In the genomic region with DNA sequence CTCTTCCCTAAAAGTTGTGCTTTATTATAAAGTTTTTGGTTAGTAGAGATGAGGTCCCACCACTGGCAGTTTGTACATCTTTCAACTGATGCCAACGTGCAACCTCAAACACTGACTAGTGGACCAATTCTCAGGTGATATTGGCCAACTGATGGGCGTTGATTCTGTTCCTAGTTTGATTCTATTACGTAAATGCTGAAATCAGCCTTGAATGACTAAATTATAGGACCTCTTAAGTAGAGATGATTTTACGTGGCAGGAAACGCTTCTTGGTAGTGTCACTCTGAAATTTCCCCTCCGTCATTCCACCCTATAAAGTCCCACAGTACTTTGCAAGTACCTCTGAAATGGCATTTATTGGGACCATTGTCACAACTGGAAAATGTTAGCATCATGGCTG, we compare ENCODE assay signal across 10 cellular contexts. TPM values are rescaled to one million over a fixed set of nuclear protein-coding genes. Genes with fewer than 3 reads are reported as not detected.
A peak's percentile ranks its signal among the peaks of the same experiment; 100 is the strongest.
DNase-seq lines count a peak whose midpoint lies in the region; ATAC-seq and TF ChIP-seq lines count a peak whose summit lies in the region.
"Had no signal": no experiment of that assay in that cellular context is flagged by ENCODE, and none has a peak within 500 bp of the region (broad histone marks: within the 10 kb centered on the region; RNA-seq: fewer than 3 reads in every experiment).

No MANE protein-coding gene starts in this region.

- POLR2A ChIA-PET in CD4-positive, alpha-beta memory T cell (lab: Charles Lee; ENCODE audit: partially characterized antibody) = interaction anchor here (0.6 to 9.9 kb wide), 5 partner anchors 7 to 59 kb away, joined by 3 to 283 read pairs (median 36); partner anchors contain the start of genes HENMT1 and PRPF38B
- POLR2A ChIA-PET in HEK293 (lab: Yijun Ruan, JAX) = interaction anchor here (1.4 to 4.8 kb wide), 2 partner anchors 12 to 20 kb away, joined by 3 to 33 read pairs; partner anchors contain the start of gene PRPF38B

- CTCF ChIA-PET in CD4-positive, alpha-beta memory T cell (lab: Charles Lee; ENCODE audit: partially characterized antibody) = interaction anchor here (1.3 to 3.5 kb wide), 4 partner anchors 11 to 60 kb away, joined by 3 to 57 read pairs (median 8); partner anchors contain the start of gene PRPF38B
- CTCF ChIA-PET in HEK293 (lab: Yijun Ruan, JAX) = interaction anchor here (0.6 kb wide), 1 partner anchor 73 kb away, joined by 3 read pairs; no protein-coding TSS in a partner anchor

- peaks cover 42 to 76% (median 58%) of the 10 kb centered on the region in 4 donors for H3K4me1 Mint-ChIP-seq in CD4-positive, alpha-beta memory T cell

- H3K4me1 ChIP-seq in CD4-positive, alpha-beta memory T cell (ENCODE audit: insufficient read depth, low read length) = peaks cover 70% of the 10 kb centered on the region
- H3K4me1 ChIP-seq in HEK293 (ENCODE audit: control insufficient read depth, insufficient read depth, low read length) = no peaks in the 10 kb centered on the region

- H3K27ac Mint-ChIP-seq in CD4-positive, alpha-beta memory T cell = peak overlapping the region; percentile 93 to 99 (median 95)

- intact Hi-C loops in CD4-positive, alpha-beta memory T cell (cut with micrococcal nuclease) = loop anchor here (1.0 to 2.0 kb wide), 2 partner anchors 12 to 43 kb away; partner anchors contain the start of genes PRPF38B and STXBP3
- intact Hi-C loops in left cardiac atrium (cut with DNase I) = no loop called here

- no peaks in the 10 kb centered on the region for H3K27me3 ChIP-seq in CD4-positive, alpha-beta memory T cell (ENCODE audit: insufficient read depth, low read length)

- H3K27ac ChIP-seq in CD4-positive, alpha-beta memory T cell (ENCODE audit: low read depth, low read length) = peak overlapping the region; percentile 71
- H3K27ac ChIP-seq in HEK293 (ENCODE audit: extremely low read depth, low read depth, low read length) = no peak overlapping the region

- peak in 4 of 5 donors; percentile 60 to 76 (median 66) for DNase-seq in CD4-positive, alpha-beta memory T cell
- DNase-seq in activated T-cell treated with anti-CD3 and anti-CD28 coated beads, Interleukin-2, amount 50 U/mL, for 48 hours = peak; percentile 33 to 35
- DNase-seq in foreskin fibroblast = peak; percentile 23 to 60
- DNase-seq in NCI-H69 (lab: John Stamatoyannopoulos, UW) = no peak
- DNase-seq in NCI-H2171 treated with DMSO at 0.1 percent for 48 hours (lab: John Stamatoyannopoulos, UW) = no peak
- no peak for DNase-seq in left cardiac atrium
- no peak for DNase-seq in cerebellar cortex (ENCODE audit: low spot score)
- DNase-seq: NCI-H446 had no signal

- peak overlapping the region; percentile 63 to 89 (median 77) for H3K4me3 Mint-ChIP-seq in CD4-positive, alpha-beta memory T cell

- no peaks in the 10 kb centered on the region for H3K27me3 Mint-ChIP-seq in CD4-positive, alpha-beta memory T cell

- peaks cover 21% of the 10 kb centered on the region for H3K36me3 ChIP-seq in CD4-positive, alpha-beta memory T cell (ENCODE audit: insufficient read depth, low read length)
- H3K36me3 ChIP-seq in HEK293 (ENCODE audit: control insufficient read depth in 2 of 2, insufficient read depth in 1 of 2, low read length in 2 of 2) = peaks cover 24 to 34% of the 10 kb centered on the region in 2 experiments

- H3K36me3 Mint-ChIP-seq in CD4-positive, alpha-beta memory T cell = peaks cover 26 to 35% of the 10 kb centered on the region in 2 donors

- peak overlapping the region in 1 of 2 donors; percentile 2 for H3K4me3 ChIP-seq in CD4-positive, alpha-beta memory T cell (ENCODE audit: low read length in 2 of 2)
- H3K4me3 ChIP-seq in HEK293 (ENCODE audit: low read depth, low read length) (no peak overlapping the region), foreskin fibroblast (ENCODE audit: low read depth in 1 of 2, low read length in 2 of 2) (no peak overlapping the region)

- no peaks in the 10 kb centered on the region for H3K9me3 Mint-ChIP-seq in CD4-positive, alpha-beta memory T cell

- no peak for ATAC-seq in left cardiac atrium

- TF ChIP-seq CTCF in HEK293 (tag by site-specific recombination; IDR thresholded peaks at IDR 0.05) = no peak
- no peak for TF ChIP-seq CTCF in foreskin fibroblast (IDR thresholded peaks at IDR 0.05; ENCODE audit: low read depth, low read length)

- no peaks in the 10 kb centered on the region for H3K9me3 ChIP-seq in CD4-positive, alpha-beta memory T cell (ENCODE audit: control insufficient read depth in 1 of 2, low read length in 2 of 2)
- H3K9me3 ChIP-seq in HEK293 (ENCODE audit: control insufficient read depth, insufficient read depth, low read depth, low read length) = no peaks in the 10 kb centered on the region

TF ChIP-seq in HEK293, 187 proteins besides CTCF, POLR2A, EP300 and RAD21:
- TF ChIP-seq SP2 (tag by site-specific recombination; IDR thresholded peaks at IDR 0.05) = no peak
- TF ChIP-seq ZNF391 (tag by site-specific recombination; IDR thresholded peaks at IDR 0.05; ENCODE audit: borderline replicate concordance, low read depth) = no peak
- no peak for TF ChIP-seq PRDM4 (tag by site-specific recombination; IDR thresholded peaks at IDR 0.05)
- TF ChIP-seq ZNF146 (tag by site-specific recombination; IDR thresholded peaks at IDR 0.05) = no peak
- no peak for TF ChIP-seq ZNF600 (tag by site-specific recombination; IDR thresholded peaks at IDR 0.05)
- no peak for TF ChIP-seq ZNF354C (tag by site-specific recombination; IDR thresholded peaks at IDR 0.05; ENCODE audit: borderline replicate concordance, low read depth)
- peak; percentile 44; the same call in 1 of the 2 replicates for TF ChIP-seq ZBTB11 (tag by site-specific recombination; conservative IDR thresholded peaks at IDR 0.05; ENCODE audit: low read depth)

RNA-seq across cellular contexts. Expression of gene FNDC7, which starts 8.8 kb away (rescaled TPM):
- total RNA-seq in CD4-positive, alpha-beta memory T cell = under 1 TPM; 0.17 TPM
- under 1 TPM in 1 of 2 donors, not detected in 1; 0.10 TPM for polyA plus RNA-seq in CD4-positive, alpha-beta memory T cell
- total RNA-seq in left cardiac atrium = not detected
- total RNA-seq: mucosa of gallbladder had no signal

RNA-seq across cellular contexts. Expression of gene PRPF38B, which starts 11.8 kb away (rescaled TPM):
- 100 to 1,000 TPM; 124 to 126 TPM for total RNA-seq in CD4-positive, alpha-beta memory T cell
- 10 to 100 TPM; 11.9 to 35.8 TPM for polyA plus RNA-seq in CD4-positive, alpha-beta memory T cell
- total RNA-seq in left cardiac atrium = 10 to 100 TPM; 18.9 to 22.6 TPM

RNA-seq across cellular contexts. Expression of gene STXBP3, which starts 42.5 kb away (rescaled TPM):
- 10 to 100 TPM; 90.9 to 92.5 TPM for total RNA-seq in CD4-positive, alpha-beta memory T cell
- 10 to 100 TPM; 69.0 to 74.1 TPM for polyA plus RNA-seq in CD4-positive, alpha-beta memory T cell
- total RNA-seq in left cardiac atrium = 10 to 100 TPM; 27.7 to 30.4 TPM

RNA-seq across cellular contexts. Expression of gene HENMT1, which starts 43.0 kb away (rescaled TPM):
- 10 to 100 TPM; 19.1 to 19.3 TPM for total RNA-seq in CD4-positive, alpha-beta memory T cell
- 10 to 100 TPM; 33.4 to 33.9 TPM for polyA plus RNA-seq in CD4-positive, alpha-beta memory T cell
- 1 to 10 TPM; 2.0 to 3.3 TPM for total RNA-seq in left cardiac atrium

Comparison
In these comparisons a context has a peak if more than half of its experiments do, and no peak if none do; other contexts are left out.
1. DNase-seq: peak in CD4-positive, alpha-beta memory T cell (4 of 5), activated T-cell treated with anti-CD3 and anti-CD28 coated beads, Interleukin-2, amount 50 U/mL, for 48 hours (2 of 2) and foreskin fibroblast (2 of 2); none in NCI-H69 (single experiment), NCI-H2171 treated with DMSO at 0.1 percent for 48 hours (single experiment), left cardiac atrium (single experiment) and cerebellar cortex (single experiment).
2. RNA of gene PRPF38B, which starts 11.8 kb away (total RNA-seq): 124 to 126 TPM in CD4-positive, alpha-beta memory T cell; 18.9 to 22.6 TPM in left cardiac atrium; every median in the first group is over 4 times any median in the second.